ENCODE assay signal across 8 cellular contexts in genomic region chr15:68352401-68353062, GRCh38.
DNase-seq lines count a peak whose midpoint lies in the region; ATAC-seq and TF ChIP-seq lines count a peak whose summit lies in the region.

No MANE protein-coding gene starts in this region.

- TF ChIP-seq CTCF in activated B cell treated with CpG ODN at 0.5 μM for 24 hours (IDR thresholded peaks at IDR 0.05) = no peak
- no peak for TF ChIP-seq CTCF in esophagus squamous epithelium (IDR thresholded peaks at IDR 0.05)

- peaks cover 0 to 11% (median 10%) of the 10 kb centered on the region in 3 donors for H3K9me3 ChIP-seq in esophagus squamous epithelium

- intact Hi-C loops in activated naive CD4-positive, alpha-beta T cell treated with anti-CD3 and anti-CD28 coated beads for 36 hours (cut with micrococcal nuclease) = loop anchor here (2.0 kb wide), 1 partner anchor 76 kb away; the partner anchor contains the start of gene FEM1B
- intact Hi-C loops in activated B cell treated with CpG ODN at 0.5 μM for 24 hours (cut with micrococcal nuclease) (no loop called here), esophagus squamous epithelium (cut with DNase I) (no loop called here)

- POLR2A ChIA-PET in activated B cell treated with CpG ODN at 0.5 μM for 24 hours (lab: Charles Lee) = interaction anchor here (0.6 kb wide), 1 partner anchor 448 kb away, joined by 6 read pairs; no protein-coding TSS in a partner anchor

- peak; percentile 82 for DNase-seq in activated naive CD4-positive, alpha-beta T cell treated with anti-CD3 and anti-CD28 coated beads for 36 hours
- no peak for DNase-seq in activated naive CD4-positive, alpha-beta T cell treated with Interleukin-2 at 50 U/mL for 16 hours
- DNase-seq in activated B cell treated with CpG ODN at 0.5 μM for 24 hours (no peak), esophagus squamous epithelium (lab: John Stamatoyannopoulos, UW) (no peak), NCI-H526 (lab: John Stamatoyannopoulos, UW) (no peak)

- H3K36me3 ChIP-seq in esophagus squamous epithelium (no peaks in the 10 kb centered on the region), rectal smooth muscle tissue (ENCODE audit: control insufficient read depth, insufficient read depth, low read length) (no peaks in the 10 kb centered on the region)

- TF ChIP-seq POLR2A in esophagus squamous epithelium (IDR thresholded peaks at IDR 0.05) = no peak

- H3K4me3 ChIP-seq in esophagus squamous epithelium (no peak overlapping the region), rectal smooth muscle tissue (ENCODE audit: low read length) (no peak overlapping the region)

- no peaks in the 10 kb centered on the region for H3K27me3 Mint-ChIP-seq in activated naive CD4-positive, alpha-beta T cell treated with anti-CD3 and anti-CD28 coated beads for 36 hours (ENCODE audit: low read depth)
- peaks cover 4% of the 10 kb centered on the region for H3K27me3 Mint-ChIP-seq in activated B cell treated with CpG ODN at 0.5 μM for 24 hours

- ATAC-seq in activated B cell treated with CpG ODN at 0.5 μM for 24 hours (ENCODE audit: low read depth) = peak; percentile 56
- no peak for ATAC-seq in HG03342 (IDR thresholded peaks at IDR 0.05; ENCODE audit: unreplicated experiment)
- no peak for ATAC-seq in GM19452 (IDR thresholded peaks at IDR 0.05; ENCODE audit: unreplicated experiment)

- peak overlapping the region; percentile 87 for H3K27ac Mint-ChIP-seq in activated naive CD4-positive, alpha-beta T cell treated with anti-CD3 and anti-CD28 coated beads for 36 hours
- peak overlapping the region; percentile 68 for H3K27ac Mint-ChIP-seq in activated B cell treated with CpG ODN at 0.5 μM for 24 hours

- no peak overlapping the region for H3K4me3 Mint-ChIP-seq in activated naive CD4-positive, alpha-beta T cell treated with anti-CD3 and anti-CD28 coated beads for 36 hours
- no peak overlapping the region for H3K4me3 Mint-ChIP-seq in activated B cell treated with CpG ODN at 0.5 μM for 24 hours

- CTCF ChIA-PET in activated naive CD4-positive, alpha-beta T cell treated with anti-CD3 and anti-CD28 coated beads for 36 hours (lab: Charles Lee) = interaction anchor here (0.9 to 3.6 kb wide), 2 partner anchors 46 to 48 kb away, joined by 3 to 17 read pairs; no protein-coding TSS in a partner anchor
- CTCF ChIA-PET in activated B cell treated with CpG ODN at 0.5 μM for 24 hours (lab: Charles Lee) = no interaction called here

- WGBS in esophagus squamous epithelium, 2 donors = 27 to 39% methylated on average over 9 to 10 of the region's 10 CpGs

- peaks cover 13% of the 10 kb centered on the region for H3K9me3 Mint-ChIP-seq in activated naive CD4-positive, alpha-beta T cell treated with anti-CD3 and anti-CD28 coated beads for 36 hours
- H3K9me3 Mint-ChIP-seq in activated B cell treated with CpG ODN at 0.5 μM for 24 hours = no peaks in the 10 kb centered on the region

- peaks cover 18% of the 10 kb centered on the region for H3K4me1 Mint-ChIP-seq in activated naive CD4-positive, alpha-beta T cell treated with anti-CD3 and anti-CD28 coated beads for 36 hours (ENCODE audit: low read depth)
- H3K4me1 Mint-ChIP-seq in activated B cell treated with CpG ODN at 0.5 μM for 24 hours = peaks cover 9% of the 10 kb centered on the region

- H3K36me3 Mint-ChIP-seq in activated naive CD4-positive, alpha-beta T cell treated with anti-CD3 and anti-CD28 coated beads for 36 hours (ENCODE audit: low read depth) = peaks cover 3% of the 10 kb centered on the region
- no peaks in the 10 kb centered on the region for H3K36me3 Mint-ChIP-seq in activated B cell treated with CpG ODN at 0.5 μM for 24 hours (ENCODE audit: low read depth)

- peaks cover 0 to 12% (median 0%) of the 10 kb centered on the region in 4 donors for H3K27me3 ChIP-seq in esophagus squamous epithelium
- no peaks in the 10 kb centered on the region for H3K27me3 ChIP-seq in rectal smooth muscle tissue (ENCODE audit: control insufficient read depth, insufficient read depth, low read length)

- no peak overlapping the region for H3K9ac ChIP-seq in rectal smooth muscle tissue (ENCODE audit: low read length)

- H3K27ac ChIP-seq in esophagus squamous epithelium = peak overlapping the region; percentile 58 to 89 (median 77)
- H3K27ac ChIP-seq in rectal smooth muscle tissue (ENCODE audit: low read depth, low read length) = peak overlapping the region; percentile 61

- H3K4me1 ChIP-seq in esophagus squamous epithelium = peaks cover 0 to 12% (median 7%) of the 10 kb centered on the region in 3 donors
- H3K4me1 ChIP-seq in rectal smooth muscle tissue (ENCODE audit: control insufficient read depth, insufficient read depth, low read length) = no peaks in the 10 kb centered on the region
